In the genomic region with DNA sequence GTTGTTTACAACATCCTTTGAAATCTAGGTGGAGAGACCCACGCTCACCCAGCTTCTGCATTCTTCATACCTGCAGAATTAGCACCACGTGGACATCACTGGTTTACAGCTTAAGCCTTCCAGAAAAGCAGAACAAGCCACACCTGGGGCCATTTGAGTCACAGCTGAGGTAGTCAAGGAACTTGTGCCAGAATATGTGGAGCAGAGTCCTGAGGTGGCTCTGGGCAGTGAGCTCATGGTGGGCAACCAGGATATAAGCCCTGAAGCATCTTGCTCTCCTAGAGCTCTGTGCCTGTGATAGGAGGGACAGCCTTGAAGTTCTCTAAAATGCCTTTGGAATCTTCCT, we compare ENCODE assay signal across 26 cellular contexts.
DNase-seq lines count a peak whose midpoint lies in the region; ATAC-seq, FAIRE-seq and TF ChIP-seq lines count a peak whose summit lies in the region.
"Had no signal": no experiment of that assay in that cellular context is flagged by ENCODE, and none has a peak within 500 bp of the region (broad histone marks: within the 10 kb centered on the region; RNA-seq: fewer than 3 reads in every experiment).

No MANE protein-coding gene starts in this region.

- TF ChIP-seq CTCF in MCF 10A (IDR thresholded peaks at IDR 0.05; ENCODE audit: unreplicated experiment) (no peak), breast epithelium (IDR thresholded peaks at IDR 0.05) (no peak)

- H3K36me3 ChIP-seq in breast epithelium (no peaks in the 10 kb centered on the region), aorta (ENCODE audit: control insufficient read depth in 1 of 2, insufficient read depth in 2 of 2, low read length in 1 of 2) (no peaks in the 10 kb centered on the region)
- H3K36me3 ChIP-seq: BE2C had no signal

- H3K4me1 ChIP-seq in breast epithelium (no peaks in the 10 kb centered on the region), aorta (ENCODE audit: control insufficient read depth in 1 of 2, insufficient read depth in 2 of 2, low read length in 2 of 2) (no peaks in the 10 kb centered on the region)
- H3K4me1 ChIP-seq: BE2C had no signal

- 88 to 92% methylated on average over 2 of the region's 2 CpGs for WGBS in aorta, 2 donors

- no peaks in the 10 kb centered on the region for H3K9me3 ChIP-seq in breast epithelium
- no peaks in the 10 kb centered on the region for H3K9me3 ChIP-seq in aorta (ENCODE audit: control insufficient read depth, low read length)
- H3K9me3 ChIP-seq: BE2C had no signal

- H3K9me3 Mint-ChIP-seq in MCF 10A (ENCODE audit: unreplicated experiment), result no peaks in the 10 kb centered on the region
- H3K9me3 Mint-ChIP-seq: CD14-positive monocyte had no signal

- FAIRE-seq in GM12891 (lab: Jason Lieb, UNC), result no peak
- FAIRE-seq: GM18507, HTR-8/SVneo, K562 had no signal

- no peaks in the 10 kb centered on the region for H3K4me1 Mint-ChIP-seq in MCF 10A (ENCODE audit: insufficient read depth, unreplicated experiment)
- H3K4me1 Mint-ChIP-seq: CD14-positive monocyte had no signal

- no TSS peak for BruUV-seq in MCF 10A (replicated peaks; lab: Mats Ljungman, UMichigan)

- H3K27me3 Mint-ChIP-seq in MCF 10A (ENCODE audit: insufficient read depth, unreplicated experiment), result no peaks in the 10 kb centered on the region

- ATAC-seq in esophagus mucosa (peak; percentile 87), left colon (peak; percentile 26), aorta (ENCODE audit: low FRiP score) (no peak)
- ATAC-seq: K562 had no signal

- H3K4me3 Mint-ChIP-seq in MCF 10A (ENCODE audit: unreplicated experiment), result no peak overlapping the region
- H3K4me3 Mint-ChIP-seq: CD14-positive monocyte had no signal

- H3K27ac ChIP-seq in breast epithelium, result no peak overlapping the region
- H3K27ac ChIP-seq in aorta (ENCODE audit: low read depth in 1 of 2, low read length in 2 of 2), result no peak overlapping the region
- H3K27ac ChIP-seq: GM23248, RWPE1, SK-N-MC had no signal

- no peaks in the 10 kb centered on the region for H3K36me3 Mint-ChIP-seq in MCF 10A (ENCODE audit: insufficient read depth, unreplicated experiment)
- H3K36me3 Mint-ChIP-seq: CD14-positive monocyte had no signal

- intact Hi-C loops in MCF 10A (cut with micrococcal nuclease), result loop anchor here (10.0 kb wide), 1 partner anchor 51 kb away; no protein-coding TSS in a partner anchor
- intact Hi-C loops in breast epithelium (cut with DNase I; ENCODE audit: low total_unique reads), result no loop called here
- intact Hi-C loops in left colon (cut with DNase I, micrococcal nuclease), result no loop called here
- intact Hi-C loops in aorta (cut with DNase I), result no loop called here

- no peak overlapping the region for H3K27ac Mint-ChIP-seq in MCF 10A (ENCODE audit: low read depth, unreplicated experiment)
- H3K27ac Mint-ChIP-seq: CD14-positive monocyte had no signal

- H3K4me3 ChIP-seq in breast epithelium (no peak overlapping the region), aorta (ENCODE audit: low read length in 2 of 2) (no peak overlapping the region)
- H3K4me3 ChIP-seq: GM23248, K562, SK-N-MC had no signal

- DNase-seq in MCF 10A (ENCODE audit: unreplicated experiment), result peak; percentile 53
- no peak for DNase-seq in breast epithelium (ENCODE audit: low spot score in 2 of 2)
- no peak for DNase-seq in left colon
- no peak for DNase-seq in NCI-H2227 treated with DMSO at 0.1 percent for 48 hours (lab: John Stamatoyannopoulos, UW)
- no peak for DNase-seq in aorta
- DNase-seq in activated CD4-positive, CD25-positive, alpha-beta regulatory T cell treated with anti-CD3 and anti-CD28 coated beads, Interleukin-2, amount 50 U/mL, for 72 hours, result no peak
- no peak for DNase-seq in GM12891 (ENCODE audit: insufficient read length, low spot score)
- DNase-seq: 8988T, ACHN, BE2C, DMS153, DND-41, GM23248, H7, Kasumi-1, NCI-H1694, NCI-H2029 treated with DMSO at 0.1 percent for 48 hours, NCI-H526 treated with DMSO at 0.1 percent for 48 hours, SIG-M5 had no signal

- no peak for TF ChIP-seq POLR2A in breast epithelium (IDR thresholded peaks at IDR 0.05)
- no peak for TF ChIP-seq POLR2A in GM12891 (IDR thresholded peaks at IDR 0.05; ENCODE audit: low read depth, low read length)

- H3K27me3 ChIP-seq in breast epithelium, result no peaks in the 10 kb centered on the region
- no peaks in the 10 kb centered on the region for H3K27me3 ChIP-seq in aorta (ENCODE audit: control insufficient read depth in 1 of 2, insufficient read depth in 2 of 2, low read length in 1 of 2)
- H3K27me3 ChIP-seq: BE2C had no signal

- POLR2A ChIA-PET in MCF 10A (lab: Yijun Ruan, JAX), result interaction anchor here (0.6 to 0.9 kb wide), 5 partner anchors 20 to 175 kb away, joined by 3 to 5 read pairs (median 4); no protein-coding TSS in a partner anchor

- CTCF ChIA-PET in MCF 10A (lab: Yijun Ruan, JAX), result interaction anchor here (0.6 to 0.9 kb wide), 2 partner anchors 12 to 13 kb away, joined by 3 read pairs; no protein-coding TSS in a partner anchor

TF ChIP-seq in GM12891, 5 proteins besides CTCF, POLR2A, EP300 and RAD21:
- TF ChIP-seq PAX5 (IDR thresholded peaks at IDR 0.05; ENCODE audit: insufficient read depth, low read length, severe bottlenecking) (no peak), TAF1 (IDR thresholded peaks at IDR 0.05; ENCODE audit: low read depth, low read length) (no peak), POLR2AphosphoS5 (IDR thresholded peaks at IDR 0.05; ENCODE audit: low read depth, low read length) (no peak), POU2F2 (IDR thresholded peaks at IDR 0.05; ENCODE audit: low read depth, low read length) (no peak)
TF ChIP-seq in GM12891: peak in this region for 0.
